Comparison of ENCODE assay signal across 17 cellular contexts in genomic region chr10:49273082-49273465, GRCh38. TPM values are rescaled to one million over a fixed set of nuclear protein-coding genes. Genes with fewer than 3 reads are reported as not detected.
A peak's percentile ranks its signal among the peaks of the same experiment; 100 is the strongest.
DNase-seq lines count a peak whose midpoint lies in the region; ATAC-seq, FAIRE-seq and TF ChIP-seq lines count a peak whose summit lies in the region.
"Had no signal": no experiment of that assay in that cellular context is flagged by ENCODE, and none has a peak within 500 bp of the region (broad histone marks: within the 10 kb centered on the region; RNA-seq: fewer than 3 reads in every experiment).

No MANE protein-coding gene starts in this region.

- H3K27ac ChIP-seq in gastrocnemius medialis: peak overlapping the region; percentile 92 to 97 (median 94)

- intact Hi-C loops in gastrocnemius medialis (cut with DNase I; ENCODE audit: low total_unique reads): no loop called here

- H3K36me3 ChIP-seq in gastrocnemius medialis: no peaks in the 10 kb centered on the region

- no peak for TF ChIP-seq POLR2A in gastrocnemius medialis (IDR thresholded peaks at IDR 0.05)

- no peaks in the 10 kb centered on the region for H3K9me3 Mint-ChIP-seq in chondrocyte (ENCODE audit: low read depth)
- H3K9me3 Mint-ChIP-seq: brain had no signal

- H3K36me3 Mint-ChIP-seq in chondrocyte (ENCODE audit: low read depth): no peaks in the 10 kb centered on the region
- H3K36me3 Mint-ChIP-seq: brain had no signal

- in situ Hi-C loops in gastrocnemius medialis (cut with MboI; ENCODE audit: low sequenced_read_pairs in 4 of 4): no loop called here

- DNase-seq in chondrocyte (ENCODE audit: low spot score) (no peak), hepatic stellate cell (ENCODE audit: low spot score) (peak; percentile 10), gastrocnemius medialis (peak in 1 of 2 donors; percentile 39), NCI-H1694 treated with DMSO at 0.1 percent for 48 hours (lab: John Stamatoyannopoulos, UW) (no peak), kidney tubule cell (ENCODE audit: low spot score) (no peak), frontal cortex (ENCODE audit: low spot score in 2 of 2) (no peak)
- DNase-seq: activated CD4-positive, CD25-positive, alpha-beta regulatory T cell treated with anti-CD3 and anti-CD28 coated beads, Interleukin-2, amount 50 U/mL, for 72 hours; activated naive CD4-positive, alpha-beta T cell treated with anti-CD3 and anti-CD28 coated beads for 36 hours; DMS153; effector CD4-positive, alpha-beta T cell; NCI-H446; SIG-M5 had no signal

- no peaks in the 10 kb centered on the region for H3K27me3 Mint-ChIP-seq in chondrocyte (ENCODE audit: low read depth)

- TF ChIP-seq CTCF in chondrocyte (IDR thresholded peaks at IDR 0.05): no peak
- no peak for TF ChIP-seq CTCF in gastrocnemius medialis (IDR thresholded peaks at IDR 0.05 in 4 of 5, conservative IDR thresholded peaks at IDR 0.05 in 1 of 5)

- H3K4me1 Mint-ChIP-seq in chondrocyte (ENCODE audit: low read depth): peaks cover 12% of the 10 kb centered on the region

- peak overlapping the region; percentile 91 for H3K27ac Mint-ChIP-seq in chondrocyte (ENCODE audit: unreplicated experiment)
- H3K27ac Mint-ChIP-seq: activated naive CD4-positive, alpha-beta T cell treated with anti-CD3 and anti-CD28 coated beads for 36 hours had no signal

- H3K9me3 ChIP-seq in gastrocnemius medialis: no peaks in the 10 kb centered on the region

- no peak overlapping the region for H3K4me3 ChIP-seq in gastrocnemius medialis

- FAIRE-seq in frontal cortex (lab: Jason Lieb, UNC): no peak

- ATAC-seq in GM19468 (IDR thresholded peaks at IDR 0.05; ENCODE audit: extremely low read depth, unreplicated experiment) (peak; percentile 7), gastrocnemius medialis (peak in 1 of 2 donors; percentile 29), HG02588 (IDR thresholded peaks at IDR 0.05; ENCODE audit: unreplicated experiment) (no peak)
- ATAC-seq: left lobe of liver had no signal

- H3K4me3 Mint-ChIP-seq in chondrocyte (ENCODE audit: unreplicated experiment): no peak overlapping the region
- H3K4me3 Mint-ChIP-seq: activated naive CD4-positive, alpha-beta T cell treated with anti-CD3 and anti-CD28 coated beads for 36 hours; brain had no signal

- H3K4me1 ChIP-seq in gastrocnemius medialis: peaks cover 37 to 53% of the 10 kb centered on the region in 2 donors

- H3K27me3 ChIP-seq in gastrocnemius medialis: no peaks in the 10 kb centered on the region

RNA-seq across cellular contexts. Expression of gene C10orf71, which starts 25.9 kb away (rescaled TPM):
- total RNA-seq in chondrocyte: not detected in 3 replicates
- total RNA-seq in gastrocnemius medialis: 100 to 1,000 TPM in 1 of 4 donors, 10 to 100 TPM in 3; 26.5 to 208 (median 69.6) TPM
- not detected for total RNA-seq in frontal cortex
- total RNA-seq: activated naive CD4-positive, alpha-beta T cell treated with anti-CD3 and anti-CD28 coated beads for 36 hours; left lobe of liver; T-helper 2 cell treated with Interferon-gamma antibody and Interleukin-4, amounts not matched to agents 100 ng/mL and 5 ng/mL, for 36 hours had no signal

Comparison
In these comparisons a context has a peak if more than half of its experiments do, and no peak if none do; other contexts are left out.
1. RNA of gene C10orf71, which starts 25.9 kb away (total RNA-seq): 26.5 to 208 TPM in gastrocnemius medialis; not detected in chondrocyte and not detected in frontal cortex (single experiment); every median in the first group is over 10 times any median in the second.